9 cellular contexts compared by ENCODE assay signal in genomic region chr6:77456531-77457248, GRCh38. TPM values are rescaled to one million over a fixed set of nuclear protein-coding genes. Genes with fewer than 3 reads are reported as not detected.
A peak's percentile ranks its signal among the peaks of the same experiment; 100 is the strongest.
DNase-seq lines count a peak whose midpoint lies in the region; ATAC-seq and TF ChIP-seq lines count a peak whose summit lies in the region.
"Had no signal": no experiment of that assay in that cellular context is flagged by ENCODE, and none has a peak within 500 bp of the region (broad histone marks: within the 10 kb centered on the region; RNA-seq: fewer than 3 reads in every experiment).

No MANE protein-coding gene starts in this region.

- H3K9ac ChIP-seq in endodermal cell (ENCODE audit: extremely low read depth, low read length, poor library complexity, severe bottlenecking) (no peak overlapping the region), mesenchymal stem cell (ENCODE audit: low read length) (peak overlapping the region; percentile 47)

- peak; percentile 66 for DNase-seq in COLO829 (ENCODE audit: low spot score)
- DNase-seq in NCI-H82 (lab: John Stamatoyannopoulos, UW): peak; percentile 64
- DNase-seq in endodermal cell: peak; percentile 67
- DNase-seq in mesenchymal stem cell: peak; percentile 98
- no peak for DNase-seq in hippocampal formation (lab: John Stamatoyannopoulos, UW)

- no peak overlapping the region for H2AFZ ChIP-seq in mesenchymal stem cell (ENCODE audit: low read depth, low read length)

- no peaks in the 10 kb centered on the region for H3K36me3 ChIP-seq in endodermal cell (ENCODE audit: control insufficient read depth, insufficient read depth, low read length)
- no peaks in the 10 kb centered on the region for H3K36me3 ChIP-seq in mesenchymal stem cell (ENCODE audit: control insufficient read depth in 1 of 2, insufficient read depth in 2 of 2, low read depth in 1 of 2, low read length in 2 of 2)

- H3K18ac ChIP-seq in mesenchymal stem cell (ENCODE audit: low read depth in 1 of 2, low read length in 2 of 2): peak overlapping the region; percentile 15 to 79

- no peaks in the 10 kb centered on the region for H3K36me3 Mint-ChIP-seq in endodermal cell (ENCODE audit: low read depth)

- H3K4me3 Mint-ChIP-seq in endodermal cell: no peak overlapping the region

- no peak overlapping the region for H3K4me2 ChIP-seq in mesenchymal stem cell (ENCODE audit: low read length, poor library complexity, severe bottlenecking)

- no peak overlapping the region for H3K23ac ChIP-seq in mesenchymal stem cell (ENCODE audit: low read length in 2 of 2)

- TF ChIP-seq CTCF in endodermal cell (conservative IDR thresholded peaks at IDR 0.05): no peak

- H3K4ac ChIP-seq in mesenchymal stem cell (ENCODE audit: low read depth in 1 of 2, low read length in 2 of 2): peak overlapping the region in 1 of 2 experiments; percentile 9

- H3K14ac ChIP-seq in mesenchymal stem cell (ENCODE audit: low read length in 2 of 2): no peak overlapping the region

- peaks cover 7% of the 10 kb centered on the region for H3K27me3 ChIP-seq in endodermal cell (ENCODE audit: control insufficient read depth, insufficient read depth, low read length, poor library complexity, severe bottlenecking)
- H3K27me3 ChIP-seq in mesenchymal stem cell (ENCODE audit: control insufficient read depth in 1 of 2, insufficient read depth in 1 of 2, low read length in 2 of 2): peaks cover 0 to 8% of the 10 kb centered on the region in 2 experiments

- no peak overlapping the region for H2BK15ac ChIP-seq in mesenchymal stem cell (ENCODE audit: low read depth, poor library complexity, severe bottlenecking)

- peak overlapping the region; percentile 75 for H2BK120ac ChIP-seq in mesenchymal stem cell (ENCODE audit: low read depth, low read length)

- H3K9me3 ChIP-seq in endodermal cell (ENCODE audit: control insufficient read depth, low read length) (no peaks in the 10 kb centered on the region), mesenchymal stem cell (ENCODE audit: control insufficient read depth, low read length) (no peaks in the 10 kb centered on the region)
- H3K9me3 ChIP-seq: psoas muscle had no signal

- ATAC-seq in GM19324 (IDR thresholded peaks at IDR 0.05; ENCODE audit: low FRiP score, unreplicated experiment): no peak
- no peak for ATAC-seq in GM18517 (IDR thresholded peaks at IDR 0.05; ENCODE audit: unreplicated experiment)
- no peak for ATAC-seq in HG03432 (IDR thresholded peaks at IDR 0.05; ENCODE audit: unreplicated experiment)

- H3K4me3 ChIP-seq in endodermal cell (ENCODE audit: low read length) (no peak overlapping the region), mesenchymal stem cell (ENCODE audit: insufficient read depth in 1 of 2, low read depth in 1 of 2, low read length in 2 of 2) (peak overlapping the region in 1 of 2 experiments; percentile 25)
- H3K4me3 ChIP-seq: psoas muscle had no signal

- peak overlapping the region; percentile 28 for H2AK5ac ChIP-seq in mesenchymal stem cell (ENCODE audit: low read length, severe bottlenecking)

- H3K4me1 ChIP-seq in endodermal cell (ENCODE audit: control insufficient read depth, insufficient read depth, low read length) (no peaks in the 10 kb centered on the region), mesenchymal stem cell (ENCODE audit: control insufficient read depth, insufficient read depth, low read depth, low read length) (no peaks in the 10 kb centered on the region)
- H3K4me1 ChIP-seq: psoas muscle had no signal

- H2BK12ac ChIP-seq in mesenchymal stem cell (ENCODE audit: low read length in 2 of 2): peak overlapping the region in 1 of 2 experiments; percentile 96

- peak overlapping the region; percentile 60 for H3K27ac Mint-ChIP-seq in endodermal cell

- no peaks in the 10 kb centered on the region for H3K79me1 ChIP-seq in mesenchymal stem cell (replicated peaks; ENCODE audit: low read length, poor library complexity, severe bottlenecking)

- H4K91ac ChIP-seq in mesenchymal stem cell (ENCODE audit: low read length): peak overlapping the region; percentile 20

- peak overlapping the region; percentile 52 for H4K8ac ChIP-seq in mesenchymal stem cell (ENCODE audit: low read length)

- H2BK5ac ChIP-seq in mesenchymal stem cell (ENCODE audit: low read depth, low read length, poor library complexity, severe bottlenecking): no peak overlapping the region

- H3K4me1 Mint-ChIP-seq in endodermal cell: peaks cover 30% of the 10 kb centered on the region

- no peaks in the 10 kb centered on the region for H3K9me3 Mint-ChIP-seq in endodermal cell

- H3K27me3 Mint-ChIP-seq in endodermal cell (ENCODE audit: insufficient read depth): peaks cover 8% of the 10 kb centered on the region

- 83 to 85% methylated on average over 4 to 5 of the region's 5 CpGs for WGBS in endodermal cell (ENCODE audit: insufficient coverage in 1 of 2, insufficient read length in 1 of 2), 2 experiments
- WGBS in mesenchymal stem cell: 0% methylated on average over 1 of the region's 5 CpGs

- H3K27ac ChIP-seq in endodermal cell (ENCODE audit: low read depth, low read length): no peak overlapping the region
- peak overlapping the region; percentile 73 for H3K27ac ChIP-seq in mesenchymal stem cell (ENCODE audit: low read length, poor library complexity, severe bottlenecking)
- H3K27ac ChIP-seq: psoas muscle had no signal

RNA-seq across cellular contexts. Expression of gene HTR1B, which starts 6.6 kb away (rescaled TPM):
- 1 to 10 TPM; 2.9 to 3.9 TPM for total RNA-seq in endodermal cell
- 0.39 TPM for polyA plus RNA-seq in endodermal cell (2013, experiment 1 of 2)
- polyA plus RNA-seq in endodermal cell (2013, experiment 2 of 2): 0.17 TPM
- polyA plus RNA-seq in mesenchymal stem cell (2013, experiment 1 of 2): 3.3 TPM
- polyA plus RNA-seq in mesenchymal stem cell (2013, experiment 2 of 2): 3.7 TPM
- total RNA-seq: psoas muscle had no signal

Comparison
In these comparisons a context has a peak if more than half of its experiments do, and no peak if none do; other contexts are left out.
1. DNase-seq: peak in COLO829 (single experiment), NCI-H82 (single experiment), endodermal cell (single experiment) and mesenchymal stem cell (single experiment); none in hippocampal formation (0 of 2).